ENCODE assay signal across 17 cellular contexts in the genomic region with DNA sequence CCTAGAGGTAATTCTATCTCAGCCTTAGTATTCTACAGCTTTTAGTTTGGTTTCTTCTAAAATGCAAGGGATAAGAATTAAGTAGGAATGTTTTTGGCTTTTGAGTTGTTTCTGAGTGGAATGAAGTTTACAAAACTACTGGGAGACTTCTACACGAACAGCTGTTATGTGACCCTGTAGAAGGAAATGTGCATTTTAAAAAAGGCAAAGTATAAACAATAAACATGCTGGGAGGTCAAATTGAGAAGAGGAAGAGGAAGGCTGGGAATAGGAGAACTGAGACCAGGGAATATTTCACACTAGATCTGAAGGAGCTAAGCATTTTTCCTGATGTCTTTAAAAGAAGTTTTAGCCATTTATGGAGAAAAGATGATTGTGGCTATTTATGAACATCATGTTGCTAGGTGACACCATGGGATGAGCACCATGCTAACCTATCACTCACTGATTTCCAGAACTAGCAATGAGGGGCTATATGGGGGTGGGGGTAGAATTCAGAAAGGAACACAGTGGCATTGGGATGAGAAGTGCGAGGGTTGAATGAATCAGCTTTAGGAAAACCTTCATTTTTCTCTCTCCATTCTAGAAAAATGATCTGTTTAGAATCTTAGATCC.
DNase-seq lines count a peak whose midpoint lies in the region; ATAC-seq and TF ChIP-seq lines count a peak whose summit lies in the region.
"Had no signal": no experiment of that assay in that cellular context is flagged by ENCODE, and none has a peak within 500 bp of the region (broad histone marks: within the 10 kb centered on the region; RNA-seq: fewer than 3 reads in every experiment).

No MANE protein-coding gene starts in this region.

- intact Hi-C loops in dendritic cell treated with granulocyte-macrophage colony-stimulating factor and Interleukin-4, amounts not matched to agents 40 ng/mL and 50 ng/mL, for 4 days (cut with micrococcal nuclease), result no loop called here
- intact Hi-C loops in psoas muscle (cut with DNase I), result no loop called here

- no peak overlapping the region for H3K4me3 Mint-ChIP-seq in dendritic cell treated with granulocyte-macrophage colony-stimulating factor and Interleukin-4, amounts not matched to agents 40 ng/mL and 50 ng/mL, for 4 days
- H3K4me3 Mint-ChIP-seq: CD8-positive, alpha-beta memory T cell; T-helper 1 cell treated with Interleukin-12 subunit alpha and Interleukin-12 subunit beta and Interleukin-4 antibody, amounts not matched to agents 30 μg/mL and 1 μg/mL, for 36 hours had no signal

- ATAC-seq in psoas muscle (no peak), GM21367 (IDR thresholded peaks at IDR 0.05; ENCODE audit: unreplicated experiment) (no peak)
- ATAC-seq in activated naive CD4-positive, alpha-beta T cell treated with anti-CD3 and anti-CD28 coated beads, Interleukin-2, amount 50 U/mL, for 72 hours, result no peak

- H3K4me1 ChIP-seq in ACC112 (ENCODE audit: control insufficient read depth, insufficient read depth, low read length, unreplicated experiment), result peaks cover 4% of the 10 kb centered on the region
- peaks cover 9% of the 10 kb centered on the region for H3K4me1 ChIP-seq in hepatocyte (ENCODE audit: insufficient read depth)
- H3K4me1 ChIP-seq in psoas muscle, result peaks cover 7% of the 10 kb centered on the region
- H3K4me1 ChIP-seq: prostate gland had no signal

- no peaks in the 10 kb centered on the region for H3K9me3 ChIP-seq in hepatocyte (ENCODE audit: low read depth)
- no peaks in the 10 kb centered on the region for H3K9me3 ChIP-seq in psoas muscle
- H3K9me3 ChIP-seq: body of pancreas, prostate gland had no signal

- H3K36me3 ChIP-seq in ACC112 (ENCODE audit: insufficient read depth, low read length) (no peaks in the 10 kb centered on the region), hepatocyte (replicated peaks; ENCODE audit: insufficient read depth, low read depth) (no peaks in the 10 kb centered on the region), psoas muscle (ENCODE audit: insufficient read depth in 1 of 2, low read depth in 1 of 2) (no peaks in the 10 kb centered on the region)
- H3K36me3 ChIP-seq: prostate gland had no signal

- no peaks in the 10 kb centered on the region for H3K9me3 Mint-ChIP-seq in dendritic cell treated with granulocyte-macrophage colony-stimulating factor and Interleukin-4, amounts not matched to agents 40 ng/mL and 50 ng/mL, for 4 days
- H3K9me3 Mint-ChIP-seq in activated naive CD4-positive, alpha-beta T cell treated with anti-CD3 and anti-CD28 coated beads, Interleukin-2, amount 50 U/mL, for 72 hours, result peaks cover 0 to 3% of the 10 kb centered on the region in 2 donors
- H3K9me3 Mint-ChIP-seq: T-helper 1 cell treated with Interleukin-12 subunit alpha and Interleukin-12 subunit beta and Interleukin-4 antibody, amounts not matched to agents 30 μg/mL and 1 μg/mL, for 36 hours had no signal

- no peak for DNase-seq in hepatocyte (ENCODE audit: low spot score)
- no peak for DNase-seq in psoas muscle
- DNase-seq in cerebellar nuclear complex (lab: John Stamatoyannopoulos, UW), result no peak
- DNase-seq in activated naive CD4-positive, alpha-beta T cell treated with anti-CD3 and anti-CD28 coated beads, Interleukin-2, amount 50 U/mL, for 72 hours (ENCODE audit: low spot score in 2 of 2), result no peak
- no peak for DNase-seq in SHP77 treated with DMSO at 0.1 percent for 48 hours (lab: John Stamatoyannopoulos, UW)
- DNase-seq: activated CD4-positive, CD25-positive, alpha-beta regulatory T cell treated with anti-CD3 and anti-CD28 coated beads, Interleukin-2, amount 50 U/mL, for 72 hours; activated gamma-delta T cell; CD8-positive, alpha-beta memory T cell; NCI-H1436; NCI-H2227 treated with DMSO at 0.1 percent for 48 hours; NK-92 treated with Interleukin-12 subunit alpha and Interleukin-12 subunit beta, amount 100 ng/mL, for 24 hours had no signal

- no peaks in the 10 kb centered on the region for H3K9me2 ChIP-seq in hepatocyte (replicated peaks; ENCODE audit: insufficient read depth)

- H3K4me3 ChIP-seq in ACC112 (ENCODE audit: low read depth, low read length), result peak overlapping the region; percentile 42; the same call in 1 of the 2 replicates
- H3K4me3 ChIP-seq in hepatocyte, result no peak overlapping the region
- H3K4me3 ChIP-seq in psoas muscle, result no peak overlapping the region
- H3K4me3 ChIP-seq: body of pancreas, prostate gland had no signal

- WGBS in hepatocyte (ENCODE audit: low lambda C conversion rate, missing lambda C conversion rate), result 70% methylated on average over 2 of the region's 2 CpGs
- 45 to 49% (median 46%) methylated on average over 2 of the region's 2 CpGs for WGBS in psoas muscle, 3 donors

- peaks cover 19% of the 10 kb centered on the region for H3K4me1 Mint-ChIP-seq in dendritic cell treated with granulocyte-macrophage colony-stimulating factor and Interleukin-4, amounts not matched to agents 40 ng/mL and 50 ng/mL, for 4 days (ENCODE audit: low read depth)
- H3K4me1 Mint-ChIP-seq: CD8-positive, alpha-beta memory T cell had no signal

- TF ChIP-seq CTCF in hepatocyte (IDR thresholded peaks at IDR 0.05; ENCODE audit: poor library complexity) (no peak), psoas muscle (IDR thresholded peaks at IDR 0.05) (no peak)

- H3K27ac ChIP-seq in ACC112 (ENCODE audit: low read depth, low read length) (no peak overlapping the region), hepatocyte (peak overlapping the region; percentile 20), psoas muscle (peak overlapping the region; percentile 33)
- H3K27ac ChIP-seq: prostate gland had no signal

- no peaks in the 10 kb centered on the region for H3K27me3 ChIP-seq in ACC112 (ENCODE audit: insufficient read depth, low read length)
- no peaks in the 10 kb centered on the region for H3K27me3 ChIP-seq in hepatocyte
- H3K27me3 ChIP-seq in psoas muscle (ENCODE audit: insufficient read depth in 3 of 3, low read length in 2 of 3), result no peaks in the 10 kb centered on the region
- H3K27me3 ChIP-seq: body of pancreas had no signal

- peaks cover 2% of the 10 kb centered on the region for H3K27me3 Mint-ChIP-seq in dendritic cell treated with granulocyte-macrophage colony-stimulating factor and Interleukin-4, amounts not matched to agents 40 ng/mL and 50 ng/mL, for 4 days

- no peak overlapping the region for H3K4me2 ChIP-seq in hepatocyte

- no peaks in the 10 kb centered on the region for H3K36me3 Mint-ChIP-seq in dendritic cell treated with granulocyte-macrophage colony-stimulating factor and Interleukin-4, amounts not matched to agents 40 ng/mL and 50 ng/mL, for 4 days (ENCODE audit: low read depth)
- no peaks in the 10 kb centered on the region for H3K36me3 Mint-ChIP-seq in activated naive CD4-positive, alpha-beta T cell treated with anti-CD3 and anti-CD28 coated beads, Interleukin-2, amount 50 U/mL, for 72 hours

- H3K79me2 ChIP-seq in ACC112 (ENCODE audit: control insufficient read depth, insufficient read depth, low read length, unreplicated experiment) (no peaks in the 10 kb centered on the region), hepatocyte (no peaks in the 10 kb centered on the region)

- H4K20me1 ChIP-seq in hepatocyte (ENCODE audit: insufficient read depth, poor library complexity, severe bottlenecking), result no peaks in the 10 kb centered on the region

- H2AFZ ChIP-seq in ACC112 (ENCODE audit: low read length, unreplicated experiment), result no peak overlapping the region
- H2AFZ ChIP-seq in hepatocyte, result no peak overlapping the region

- peak overlapping the region; percentile 53 for H3K27ac Mint-ChIP-seq in dendritic cell treated with granulocyte-macrophage colony-stimulating factor and Interleukin-4, amounts not matched to agents 40 ng/mL and 50 ng/mL, for 4 days
- H3K27ac Mint-ChIP-seq in activated naive CD4-positive, alpha-beta T cell treated with anti-CD3 and anti-CD28 coated beads, Interleukin-2, amount 50 U/mL, for 72 hours, result no peak overlapping the region
- H3K27ac Mint-ChIP-seq: CD8-positive, alpha-beta memory T cell; T-helper 1 cell treated with Interleukin-12 subunit alpha and Interleukin-12 subunit beta and Interleukin-4 antibody, amounts not matched to agents 30 μg/mL and 1 μg/mL, for 36 hours had no signal
